21 cellular contexts compared by ENCODE assay signal in genomic region chr1:196070940-196071339, GRCh38.
"Had no signal": no experiment of that assay in that cellular context is flagged by ENCODE, and none has a peak within 500 bp of the region (broad histone marks: within the 10 kb centered on the region; RNA-seq: fewer than 3 reads in every experiment).

No MANE protein-coding gene starts in this region.

- H3K4me3 ChIP-seq: left lung, lung, pancreas, tibial nerve had no signal

- H3K9me3 ChIP-seq: left lung, neutrophil, pancreas, tibial nerve had no signal

- DNase-seq: activated B cell treated with CpG ODN at 0.5 μM for 24 hours; activated CD4-positive, alpha-beta T cell treated with anti-CD3 and anti-CD28 coated beads for 36 hours; activated CD4-positive, alpha-beta T cell treated with anti-CD3 and anti-CD28 coated beads, Interleukin-2, amount 50 U/mL, for 4 hours; activated CD8-positive, alpha-beta memory T cell treated with anti-CD3 and anti-CD28 coated beads, Interleukin-2, amount 50 U/mL, for 48 hours; activated naive CD4-positive, alpha-beta T cell; activated naive CD8-positive, alpha-beta T cell treated with anti-CD3 and anti-CD28 coated beads for 36 hours; activated T-cell treated with anti-CD3 and anti-CD28 coated beads, Interleukin-2, amount 50 U/mL, for 4 hours; amniotic stem cell; effector CD4-positive, alpha-beta T cell; foreskin melanocyte; immature natural killer cell; left lung; midbrain; pancreas; right cardiac atrium; stimulated activated CD4-positive, alpha-beta T cell treated with anti-CD3 and anti-CD28 coated beads, Interleukin-1b, Interleukin-23, amount 100 ng/mL, for 48 hours; T-helper 17 cell had no signal

- H3K4me1 ChIP-seq: left lung, pancreas, tibial nerve had no signal

- H3K27ac ChIP-seq: left lung, neutrophil, pancreas, tibial nerve had no signal

- H3K27me3 ChIP-seq: left lung, neutrophil, pancreas, tibial nerve had no signal

- ATAC-seq: activated CD4-positive, alpha-beta T cell treated with anti-CD3 and anti-CD28 coated beads for 36 hours; activated T-cell treated with anti-CD3 and anti-CD28 coated beads, Interleukin-2, amount 50 U/mL, for 4 hours; left lung; natural killer cell treated with Interleukin-12 subunit alpha and Interleukin-12 subunit beta and Interleukin-15 and Interleukin-18, amount 100 ng/mL, for 72 hours; pancreas; right cardiac atrium; T-helper 17 cell had no signal

- H3K36me3 ChIP-seq: left lung, neutrophil, pancreas, tibial nerve had no signal
